In genomic region chrX:24259544-24260240, GRCh38 we compare ENCODE assay signal across 10 cellular contexts. TPM values are rescaled to one million over a fixed set of nuclear protein-coding genes. Genes with fewer than 3 reads are reported as not detected.
DNase-seq lines count a peak whose midpoint lies in the region; ATAC-seq and TF ChIP-seq lines count a peak whose summit lies in the region.
"Had no signal": no experiment of that assay in that cellular context is flagged by ENCODE, and none has a peak within 500 bp of the region (broad histone marks: within the 10 kb centered on the region; RNA-seq: fewer than 3 reads in every experiment).

No MANE protein-coding gene starts in this region.

- no peak overlapping the region for H3K4me2 ChIP-seq in smooth muscle cell

- H3K27me3 Mint-ChIP-seq in activated CD4-positive, alpha-beta T cell treated with anti-CD3 and anti-CD28 coated beads, Interleukin-2, amount 10 ng/mL, durations not matched to agents 24 days and 14 days = no peaks in the 10 kb centered on the region

- 74% methylated on average over 9 of the region's 9 CpGs for WGBS in smooth muscle cell (ENCODE audit: low lambda C conversion rate)

- no peaks in the 10 kb centered on the region for H3K79me2 ChIP-seq in smooth muscle cell (ENCODE audit: low read depth)

- intact Hi-C loops in activated CD4-positive, alpha-beta T cell treated with anti-CD3 and anti-CD28 coated beads, Interleukin-2, amount 10 ng/mL, durations not matched to agents 24 days and 14 days (cut with micrococcal nuclease) = loop anchor here (2.0 to 10.0 kb wide), 3 partner anchors 111 to 245 kb away; no protein-coding TSS in a partner anchor

- no peaks in the 10 kb centered on the region for H3K27me3 ChIP-seq in smooth muscle cell (ENCODE audit: low read depth)
- H3K27me3 ChIP-seq: neutrophil had no signal

- ATAC-seq in GM18868 (IDR thresholded peaks at IDR 0.05; ENCODE audit: unreplicated experiment) = peak; percentile 51
- no peak for ATAC-seq in GM21447 (IDR thresholded peaks at IDR 0.05; ENCODE audit: unreplicated experiment)

- peaks cover 19% of the 10 kb centered on the region for H3K4me1 Mint-ChIP-seq in activated CD4-positive, alpha-beta T cell treated with anti-CD3 and anti-CD28 coated beads, Interleukin-2, amount 10 ng/mL, durations not matched to agents 24 days and 14 days

- H3K4me3 ChIP-seq in smooth muscle cell = no peak overlapping the region

- DNase-seq in COR-L47 (lab: John Stamatoyannopoulos, UW) (peak; percentile 33), NCI-H2029 treated with DMSO at 0.1 percent for 48 hours (lab: John Stamatoyannopoulos, UW) (peak; percentile 1), glomerular visceral epithelial cell (ENCODE audit: extremely low spot score) (peak; percentile 35), smooth muscle cell (lab: John Stamatoyannopoulos, UW; ENCODE audit: unreplicated experiment) (no peak), C1 segment of cervical spinal cord (lab: John Stamatoyannopoulos, UW) (no peak)
- DNase-seq in activated CD4-positive, alpha-beta T cell treated with anti-CD3 and anti-CD28 coated beads, Interleukin-2, amount 10 ng/mL, durations not matched to agents 24 days and 14 days = peak; percentile 74

- no peak overlapping the region for H2AFZ ChIP-seq in smooth muscle cell (ENCODE audit: low read depth)

- H3K4me1 ChIP-seq in smooth muscle cell (ENCODE audit: low read depth) = no peaks in the 10 kb centered on the region

- H4K20me1 ChIP-seq in smooth muscle cell (ENCODE audit: low read depth) = no peaks in the 10 kb centered on the region

- H3K9me3 Mint-ChIP-seq in activated CD4-positive, alpha-beta T cell treated with anti-CD3 and anti-CD28 coated beads, Interleukin-2, amount 10 ng/mL, durations not matched to agents 24 days and 14 days = no peaks in the 10 kb centered on the region
- H3K9me3 Mint-ChIP-seq: T-helper 1 cell treated with Interleukin-12 subunit alpha and Interleukin-12 subunit beta and Interleukin-4 antibody, amounts not matched to agents 30 μg/mL and 1 μg/mL, for 36 hours had no signal

- H3K9me3 ChIP-seq in smooth muscle cell (replicated peaks; ENCODE audit: low read depth) = no peaks in the 10 kb centered on the region
- H3K9me3 ChIP-seq: neutrophil had no signal

- TF ChIP-seq CTCF in smooth muscle cell (IDR thresholded peaks at IDR 0.05; ENCODE audit: borderline replicate concordance, insufficient read depth, poor library complexity, severe bottlenecking) = peak; percentile 73

- H3K36me3 ChIP-seq in smooth muscle cell (ENCODE audit: low read depth) = no peaks in the 10 kb centered on the region
- H3K36me3 ChIP-seq: neutrophil had no signal

- H3K27ac ChIP-seq in smooth muscle cell (ENCODE audit: low read depth) = no peak overlapping the region
- H3K27ac ChIP-seq: neutrophil had no signal

- no peak overlapping the region for H3K9ac ChIP-seq in smooth muscle cell (ENCODE audit: low read depth)

- H3F3A ChIP-seq in smooth muscle cell (ENCODE audit: low read depth) = no peaks in the 10 kb centered on the region

- H3K27ac Mint-ChIP-seq in activated CD4-positive, alpha-beta T cell treated with anti-CD3 and anti-CD28 coated beads, Interleukin-2, amount 10 ng/mL, durations not matched to agents 24 days and 14 days = no peak overlapping the region
- H3K27ac Mint-ChIP-seq: T-helper 1 cell treated with Interleukin-12 subunit alpha and Interleukin-12 subunit beta and Interleukin-4 antibody, amounts not matched to agents 30 μg/mL and 1 μg/mL, for 36 hours had no signal

- no peak overlapping the region for H3K4me3 Mint-ChIP-seq in activated CD4-positive, alpha-beta T cell treated with anti-CD3 and anti-CD28 coated beads, Interleukin-2, amount 10 ng/mL, durations not matched to agents 24 days and 14 days
- H3K4me3 Mint-ChIP-seq: T-helper 1 cell treated with Interleukin-12 subunit alpha and Interleukin-12 subunit beta and Interleukin-4 antibody, amounts not matched to agents 30 μg/mL and 1 μg/mL, for 36 hours had no signal

- no peaks in the 10 kb centered on the region for H3K36me3 Mint-ChIP-seq in activated CD4-positive, alpha-beta T cell treated with anti-CD3 and anti-CD28 coated beads, Interleukin-2, amount 10 ng/mL, durations not matched to agents 24 days and 14 days (ENCODE audit: low read depth)

RNA-seq across cellular contexts. Expression of gene SUPT20HL2, which starts 54.2 kb away (rescaled TPM):
- total RNA-seq in activated CD4-positive, alpha-beta T cell treated with anti-CD3 and anti-CD28 coated beads, Interleukin-2, amount 10 ng/mL, durations not matched to agents 24 days and 14 days = 0.09 TPM in 1 of 2 replicates, not detected in the other
- total RNA-seq in smooth muscle cell = 0.45 TPM in 1 of 2 replicates, not detected in the other
- not detected in 2 replicates for polyA plus RNA-seq in smooth muscle cell

Comparison
In these comparisons a context has a peak if more than half of its experiments do, and no peak if none do; other contexts are left out.
1. DNase-seq: peak in COR-L47 (single experiment), NCI-H2029 treated with DMSO at 0.1 percent for 48 hours (single experiment), activated CD4-positive, alpha-beta T cell treated with anti-CD3 and anti-CD28 coated beads, Interleukin-2, amount 10 ng/mL, durations not matched to agents 24 days and 14 days (single experiment) and glomerular visceral epithelial cell (single experiment); none in smooth muscle cell (single experiment) and C1 segment of cervical spinal cord (0 of 14).